9 cellular contexts compared by ENCODE assay signal in the genomic region with DNA sequence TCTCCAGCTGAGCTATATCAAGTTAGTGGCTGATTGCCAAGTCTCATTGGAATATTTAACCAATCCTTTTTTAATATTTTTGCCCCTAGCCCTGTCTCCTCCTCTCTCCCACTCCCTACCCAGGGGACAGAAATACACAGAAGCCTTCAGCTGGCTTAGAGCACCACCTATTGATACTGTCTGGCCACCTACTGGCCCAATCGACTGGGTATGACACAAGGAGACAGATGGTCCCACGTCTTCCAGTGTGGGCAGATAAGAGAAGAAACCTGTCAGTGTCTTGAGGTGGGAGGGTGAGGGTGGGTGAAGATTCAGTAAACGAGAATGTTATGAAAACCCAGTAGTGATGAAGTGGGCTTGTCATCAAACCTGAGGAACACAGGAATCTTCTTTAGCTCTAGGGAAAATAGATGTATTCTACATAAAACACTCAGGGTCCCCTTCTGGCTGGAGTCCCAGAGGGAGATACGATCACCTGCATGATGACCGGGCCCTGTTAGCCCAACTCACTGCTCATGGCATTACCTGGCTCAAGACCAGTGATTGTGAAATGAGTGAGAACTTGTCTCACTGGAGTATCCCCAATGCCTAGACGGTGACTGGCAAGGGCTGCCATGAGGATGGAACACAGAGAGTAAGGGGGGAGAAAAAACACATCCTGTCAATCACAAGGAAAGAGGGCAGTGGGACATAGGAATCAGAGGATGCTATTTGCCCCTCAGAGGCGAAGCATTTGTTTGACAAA. TPM values are rescaled to one million over a fixed set of nuclear protein-coding genes. Genes with fewer than 3 reads are reported as not detected.
DNase-seq lines count a peak whose midpoint lies in the region; ATAC-seq and TF ChIP-seq lines count a peak whose summit lies in the region.
"Had no signal": no experiment of that assay in that cellular context is flagged by ENCODE, and none has a peak within 500 bp of the region (broad histone marks: within the 10 kb centered on the region; RNA-seq: fewer than 3 reads in every experiment).

No MANE protein-coding gene starts in this region.

- H3K27ac Mint-ChIP-seq in activated CD8-positive, alpha-beta memory T cell treated with anti-CD3 and anti-CD28 coated beads, Interleukin-2, amount 10 ng/mL, durations not matched to agents 7 days and 5 days: peak overlapping the region; percentile 70
- peak overlapping the region; percentile 97 to 100 (median 99) for H3K27ac Mint-ChIP-seq in immature natural killer cell
- H3K27ac Mint-ChIP-seq: activated naive CD4-positive, alpha-beta T cell treated with anti-CD3 and anti-CD28 coated beads, Interleukin-2, amount 50 U/mL, for 24 hours had no signal

- TF ChIP-seq CTCF in thoracic aorta (IDR thresholded peaks at IDR 0.05): peak; percentile 42

- no peak overlapping the region for H3K4me3 Mint-ChIP-seq in activated CD8-positive, alpha-beta memory T cell treated with anti-CD3 and anti-CD28 coated beads, Interleukin-2, amount 10 ng/mL, durations not matched to agents 7 days and 5 days
- H3K4me3 Mint-ChIP-seq in immature natural killer cell: peak overlapping the region; percentile 7 to 89 (median 62)

- no peaks in the 10 kb centered on the region for H3K9me3 ChIP-seq in thoracic aorta

- H3K27me3 ChIP-seq in thoracic aorta (replicated peaks; ENCODE audit: insufficient read depth): no peaks in the 10 kb centered on the region

- no peaks in the 10 kb centered on the region for H3K27me3 Mint-ChIP-seq in activated CD8-positive, alpha-beta memory T cell treated with anti-CD3 and anti-CD28 coated beads, Interleukin-2, amount 10 ng/mL, durations not matched to agents 7 days and 5 days
- peaks cover 2 to 12% (median 7%) of the 10 kb centered on the region in 3 donors for H3K27me3 Mint-ChIP-seq in immature natural killer cell (ENCODE audit: low read depth in 3 of 3)
- H3K27me3 Mint-ChIP-seq: activated naive CD4-positive, alpha-beta T cell treated with anti-CD3 and anti-CD28 coated beads, Interleukin-2, amount 50 U/mL, for 24 hours had no signal

- DNase-seq in activated CD8-positive, alpha-beta memory T cell treated with anti-CD3 and anti-CD28 coated beads, Interleukin-2, amount 10 ng/mL, durations not matched to agents 7 days and 5 days: peak; percentile 70
- DNase-seq in activated CD8-positive, alpha-beta memory T cell treated with anti-CD3 and anti-CD28 coated beads, Interleukin-2, amount 50 U/mL, for 48 hours: no peak
- peak; percentile 30 for DNase-seq in NCI-H128 (lab: John Stamatoyannopoulos, UW; ENCODE audit: unreplicated experiment)
- peak; percentile 70 for DNase-seq in astrocyte of the hippocampus (ENCODE audit: low read depth, low spot score)
- DNase-seq in immature natural killer cell: peak; percentile 43 to 61 (median 49)
- no peak for DNase-seq in thoracic aorta (ENCODE audit: low spot score)
- no peak for DNase-seq in germinal center (ENCODE audit: low spot score)

- H3K9me3 Mint-ChIP-seq in activated CD8-positive, alpha-beta memory T cell treated with anti-CD3 and anti-CD28 coated beads, Interleukin-2, amount 10 ng/mL, durations not matched to agents 7 days and 5 days (ENCODE audit: low read depth): no peaks in the 10 kb centered on the region
- no peaks in the 10 kb centered on the region for H3K9me3 Mint-ChIP-seq in immature natural killer cell
- H3K9me3 Mint-ChIP-seq: activated naive CD4-positive, alpha-beta T cell treated with anti-CD3 and anti-CD28 coated beads, Interleukin-2, amount 50 U/mL, for 24 hours had no signal

- H3K36me3 ChIP-seq in thoracic aorta: peaks cover 27% of the 10 kb centered on the region

- H3K36me3 Mint-ChIP-seq in activated CD8-positive, alpha-beta memory T cell treated with anti-CD3 and anti-CD28 coated beads, Interleukin-2, amount 10 ng/mL, durations not matched to agents 7 days and 5 days: peaks cover 28% of the 10 kb centered on the region
- H3K36me3 Mint-ChIP-seq in immature natural killer cell: peaks cover 6 to 30% (median 11%) of the 10 kb centered on the region in 3 donors

- H3K4me1 ChIP-seq in thoracic aorta (ENCODE audit: control insufficient read depth in 1 of 2, low read depth in 2 of 2): peaks cover 0 to 7% of the 10 kb centered on the region in 2 donors

- H3K4me3 ChIP-seq in thoracic aorta: no peak overlapping the region

- CTCF ChIA-PET in activated CD8-positive, alpha-beta memory T cell treated with anti-CD3 and anti-CD28 coated beads, Interleukin-2, amount 10 ng/mL, durations not matched to agents 7 days and 5 days (lab: Charles Lee): interaction anchor here (0.6 to 9.3 kb wide), 38 partner anchors 7 to 358 kb away, joined by 3 to 391 read pairs (median 5); a partner anchor contains a TSS

- peaks cover 35% of the 10 kb centered on the region for H3K4me1 Mint-ChIP-seq in activated CD8-positive, alpha-beta memory T cell treated with anti-CD3 and anti-CD28 coated beads, Interleukin-2, amount 10 ng/mL, durations not matched to agents 7 days and 5 days
- peaks cover 33 to 34% of the 10 kb centered on the region in 2 donors for H3K4me1 Mint-ChIP-seq in immature natural killer cell

- ATAC-seq in activated CD8-positive, alpha-beta memory T cell treated with anti-CD3 and anti-CD28 coated beads, Interleukin-2, amount 10 ng/mL, durations not matched to agents 7 days and 5 days: peak; percentile 51
- ATAC-seq in thoracic aorta (ENCODE audit: insufficient number of reproducible peaks, low FRiP score, low read depth) (no peak), HG03097 (IDR thresholded peaks at IDR 0.05; ENCODE audit: low FRiP score, unreplicated experiment) (no peak)

- H3K27ac ChIP-seq in thoracic aorta: no peak overlapping the region

RNA-seq across cellular contexts. Expression of a gene that starts 26.7 kb away (rescaled TPM):
- 10 to 100 TPM; 38.2 to 51.2 TPM for total RNA-seq in activated CD8-positive, alpha-beta memory T cell treated with anti-CD3 and anti-CD28 coated beads, Interleukin-2, amount 10 ng/mL, durations not matched to agents 7 days and 5 days
- polyA plus RNA-seq in immature natural killer cell: 1 to 10 TPM; 1.0 to 7.2 (median 3.1) TPM
- total RNA-seq in thoracic aorta: 10 to 100 TPM; 19.0 to 38.2 TPM

RNA-seq across cellular contexts. Expression of a gene that starts 27.1 kb away (rescaled TPM):
- 100 to 1,000 TPM; 164 to 172 TPM for total RNA-seq in activated CD8-positive, alpha-beta memory T cell treated with anti-CD3 and anti-CD28 coated beads, Interleukin-2, amount 10 ng/mL, durations not matched to agents 7 days and 5 days
- 10 to 100 TPM; 15.9 to 28.8 (median 24.0) TPM for polyA plus RNA-seq in immature natural killer cell
- 100 to 1,000 TPM in 1 of 2 donors, 10 to 100 TPM in 1; 70.7 to 129 TPM for total RNA-seq in thoracic aorta

Comparison
In these comparisons a context has a peak if more than half of its experiments do, and no peak if none do; other contexts are left out.
1. DNase-seq: peak in activated CD8-positive, alpha-beta memory T cell treated with anti-CD3 and anti-CD28 coated beads, Interleukin-2, amount 10 ng/mL, durations not matched to agents 7 days and 5 days (single experiment), NCI-H128 (single experiment), astrocyte of the hippocampus (single experiment) and immature natural killer cell (3 of 3); none in activated CD8-positive, alpha-beta memory T cell treated with anti-CD3 and anti-CD28 coated beads, Interleukin-2, amount 50 U/mL, for 48 hours (single experiment), thoracic aorta (single experiment) and germinal center (single experiment).